In genomic region chr1:961132-961652, GRCh38 we compare ENCODE assay signal across 8 cellular contexts. TPM values are rescaled to one million over a fixed set of nuclear protein-coding genes. Genes with fewer than 3 reads are reported as not detected.
DNase-seq lines count a peak whose midpoint lies in the region; TF ChIP-seq lines count a peak whose summit lies in the region.

No MANE protein-coding gene starts in this region.

- H3K36me3 Mint-ChIP-seq in endodermal cell (ENCODE audit: low read depth): peaks cover 17% of the 10 kb centered on the region

- peaks cover 8% of the 10 kb centered on the region for H3K4me1 Mint-ChIP-seq in endodermal cell

- no peak overlapping the region for H3K27ac Mint-ChIP-seq in endodermal cell

- H3K27me3 Mint-ChIP-seq in endodermal cell (ENCODE audit: insufficient read depth): peaks cover 11% of the 10 kb centered on the region

- H3K9ac ChIP-seq in endodermal cell (ENCODE audit: extremely low read depth, low read length, poor library complexity, severe bottlenecking): no peak overlapping the region

- H3K27me3 ChIP-seq in endodermal cell (ENCODE audit: control insufficient read depth, insufficient read depth, low read length, poor library complexity, severe bottlenecking) (peaks cover 13% of the 10 kb centered on the region), ovary (no peaks in the 10 kb centered on the region)

- no peak overlapping the region for H3K27ac ChIP-seq in endodermal cell (ENCODE audit: low read depth, low read length)
- H3K27ac ChIP-seq in ovary: no peak overlapping the region

- no peak for TF ChIP-seq EP300 in ovary (IDR thresholded peaks at IDR 0.05)

- no peaks in the 10 kb centered on the region for H3K9me3 ChIP-seq in endodermal cell (ENCODE audit: control insufficient read depth, low read length)
- no peaks in the 10 kb centered on the region for H3K9me3 ChIP-seq in ovary

- no peaks in the 10 kb centered on the region for H3K4me1 ChIP-seq in endodermal cell (ENCODE audit: control insufficient read depth, insufficient read depth, low read length)
- peaks cover 15% of the 10 kb centered on the region for H3K4me1 ChIP-seq in ovary (ENCODE audit: insufficient read depth)

- H3K36me3 ChIP-seq in endodermal cell (ENCODE audit: control insufficient read depth, insufficient read depth, low read length) (peaks cover 11% of the 10 kb centered on the region), ovary (no peaks in the 10 kb centered on the region)

- H3K4me3 Mint-ChIP-seq in endodermal cell: peak overlapping the region; percentile 79

- H3K9me3 Mint-ChIP-seq in endodermal cell: no peaks in the 10 kb centered on the region

- no peak for TF ChIP-seq CTCF in NB4 (IDR thresholded peaks at IDR 0.05; ENCODE audit: low read depth, low read length)
- no peak for TF ChIP-seq CTCF in endodermal cell (conservative IDR thresholded peaks at IDR 0.05)
- no peak for TF ChIP-seq CTCF in ovary (IDR thresholded peaks at IDR 0.05)

- DNase-seq in COLO668 (lab: John Stamatoyannopoulos, UW; ENCODE audit: unreplicated experiment) (peak; percentile 37), NB4 (ENCODE audit: low read depth) (peak; percentile 19), endodermal cell (peak; percentile 64), ovary (no peak), head of caudate nucleus (no peak), NCI-H345 treated with DMSO at 0.1 percent for 48 hours (lab: John Stamatoyannopoulos, UW; ENCODE audit: unreplicated experiment) (no peak), NCI-H1105 treated with DMSO at 0.1 percent for 48 hours (lab: John Stamatoyannopoulos, UW) (no peak)
- DNase-seq in stimulated activated CD4-positive, alpha-beta T cell treated with anti-CD3 and anti-CD28 coated beads, Interleukin-2, amount 100 ng/mL, for 48 hours: no peak

- WGBS in endodermal cell (ENCODE audit: insufficient coverage in 1 of 2, insufficient read length in 1 of 2), 2 experiments: 35 to 39% methylated on average over 48 to 54 of the region's 54 CpGs
- 24 to 49% (median 30%) methylated on average over 33 to 54 of the region's 54 CpGs for WGBS in ovary, 3 donors

- intact Hi-C loops in ovary (cut with DNase I) (no loop called here), head of caudate nucleus (cut with DNase I) (no loop called here)

- no peak overlapping the region for H3K4me3 ChIP-seq in NB4 (ENCODE audit: low read depth, low read length)
- peak overlapping the region; percentile 58 for H3K4me3 ChIP-seq in endodermal cell (ENCODE audit: low read length)
- H3K4me3 ChIP-seq in ovary: peak overlapping the region; percentile 80

- no peak for TF ChIP-seq POLR2A in NB4 (IDR thresholded peaks at IDR 0.05; ENCODE audit: extremely low read depth, insufficient read length)
- TF ChIP-seq POLR2A in ovary (IDR thresholded peaks at IDR 0.05): no peak

RNA-seq across cellular contexts. Expression of gene KLHL17, which starts 0.8 kb away (rescaled TPM):
- total RNA-seq in endodermal cell: 10 to 100 TPM; 49.2 to 58.2 TPM
- 41.1 TPM for polyA plus RNA-seq in endodermal cell (2013, experiment 1 of 2)
- 32.2 TPM for polyA plus RNA-seq in endodermal cell (2013, experiment 2 of 2)
- total RNA-seq in ovary: 1 to 10 TPM; 1.5 to 6.7 (median 2.1) TPM
- 1 to 10 TPM in 1 of 2 donors, under 1 TPM in 1; 0.13 to 2.2 TPM for polyA plus RNA-seq in ovary

RNA-seq across cellular contexts. Expression of gene NOC2L, which starts 2.1 kb away (rescaled TPM):
- total RNA-seq in endodermal cell (10 to 100 TPM; 83.5 to 97.3 TPM), ovary (10 to 100 TPM; 17.8 to 55.2 (median 46.3) TPM)
- 62.0 TPM for polyA plus RNA-seq in endodermal cell (2013, experiment 1 of 2)
- polyA plus RNA-seq in endodermal cell (2013, experiment 2 of 2): 55.3 TPM
- 10 to 100 TPM; 23.8 to 33.9 TPM for polyA plus RNA-seq in ovary

RNA-seq across cellular contexts. Expression of gene PLEKHN1, which starts 5.1 kb away (rescaled TPM):
- total RNA-seq in endodermal cell: 1 to 10 TPM; 1.5 to 4.6 TPM
- not detected for polyA plus RNA-seq in endodermal cell (2013, experiment 1 of 2)
- 0.29 TPM for polyA plus RNA-seq in endodermal cell (2013, experiment 2 of 2)
- under 1 TPM in 5 of 7 donors, not detected in 2; 0.12 to 0.34 (median 0.20) TPM for total RNA-seq in ovary
- polyA plus RNA-seq in ovary: under 1 TPM in 1 of 2 donors, not detected in 1; 0.10 TPM

RNA-seq across cellular contexts. Expression of gene PERM1, which starts 20.7 kb away (rescaled TPM):
- total RNA-seq in endodermal cell (not detected), ovary (under 1 TPM in 4 of 7 donors, not detected in 3; 0.07 to 0.32 (median 0.22) TPM)
- not detected for polyA plus RNA-seq in endodermal cell (2013, experiment 1 of 2)
- polyA plus RNA-seq in endodermal cell (2013, experiment 2 of 2): not detected
- polyA plus RNA-seq in ovary: under 1 TPM in 1 of 2 donors, not detected in 1; 0.34 TPM

RNA-seq across cellular contexts. Expression of gene SAMD11, which starts 37.5 kb away (rescaled TPM):
- 100 to 1,000 TPM; 152 to 156 TPM for total RNA-seq in endodermal cell
- 28.0 TPM for polyA plus RNA-seq in endodermal cell (2013, experiment 1 of 2)
- 26.1 TPM for polyA plus RNA-seq in endodermal cell (2013, experiment 2 of 2)
- 10 to 100 TPM in 1 of 7 donors, 1 to 10 TPM in 5, under 1 TPM in 1; 0.85 to 10.6 (median 2.3) TPM for total RNA-seq in ovary
- 1 to 10 TPM; 1.1 to 2.6 TPM for polyA plus RNA-seq in ovary

Comparison
In these comparisons a context has a peak if more than half of its experiments do, and no peak if none do; other contexts are left out.
1. DNase-seq: peak in COLO668 (single experiment), NB4 (single experiment) and endodermal cell (single experiment); none in ovary (0 of 5), head of caudate nucleus (0 of 42), NCI-H345 treated with DMSO at 0.1 percent for 48 hours (single experiment), NCI-H1105 treated with DMSO at 0.1 percent for 48 hours (single experiment) and stimulated activated CD4-positive, alpha-beta T cell treated with anti-CD3 and anti-CD28 coated beads, Interleukin-2, amount 100 ng/mL, for 48 hours (0 of 2).
2. RNA of gene KLHL17, which starts 0.8 kb away (total RNA-seq): 49.2 to 58.2 TPM in endodermal cell; 1.5 to 6.7 TPM in ovary; every median in the first group is over 4 times any median in the second.